ENCODE assay signal across 8 cellular contexts in the genomic region with DNA sequence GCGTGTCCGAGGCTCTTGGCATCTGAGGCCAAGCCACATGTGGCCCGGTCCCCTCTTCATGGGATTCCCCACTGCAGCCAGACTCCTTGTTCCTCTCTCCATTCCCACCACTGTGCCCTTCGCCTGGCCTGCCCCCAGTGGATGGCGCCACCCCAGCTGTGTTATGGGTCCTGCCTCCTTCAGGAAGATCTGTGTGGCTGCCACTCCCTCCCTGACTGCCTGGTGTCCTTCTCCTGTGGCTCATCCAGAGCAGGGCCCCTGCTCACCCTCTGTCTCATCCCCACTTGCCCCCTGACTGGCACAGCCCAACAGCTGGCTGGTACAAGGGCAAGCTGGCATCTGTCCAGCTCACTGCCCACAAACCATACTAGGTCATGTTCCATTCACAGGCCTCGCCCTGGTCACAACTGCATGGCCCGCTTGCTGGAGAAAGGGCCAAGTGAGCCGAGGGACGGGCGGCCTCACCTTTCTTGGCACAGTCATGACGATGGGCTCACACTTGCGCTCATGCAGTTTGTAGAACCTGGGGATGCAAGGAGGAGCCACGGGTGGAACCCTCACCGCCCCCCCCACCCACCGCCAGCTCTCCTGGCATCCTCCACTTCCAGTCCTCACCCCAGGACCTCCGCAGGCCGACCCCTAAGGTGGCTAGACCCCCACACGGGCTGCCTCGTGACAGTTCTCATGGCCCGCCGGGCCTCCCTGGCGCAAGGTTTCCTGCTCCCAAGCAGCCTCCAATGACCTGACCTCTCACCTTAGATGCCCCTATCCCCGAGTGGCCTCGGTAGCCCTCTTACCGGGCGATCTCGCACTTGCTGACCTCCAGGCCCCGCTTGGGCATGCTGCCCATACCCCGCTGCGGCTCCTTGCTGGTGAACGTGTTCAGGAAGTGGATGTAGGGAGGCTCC. TPM values are rescaled to one million over a fixed set of nuclear protein-coding genes. Genes with fewer than 3 reads are reported as not detected.
A peak's percentile ranks its signal among the peaks of the same experiment; 100 is the strongest.
DNase-seq lines count a peak whose midpoint lies in the region; ATAC-seq and TF ChIP-seq lines count a peak whose summit lies in the region.

No MANE protein-coding gene starts in this region.

- POLR2A ChIA-PET in Caco-2 (lab: Charles Lee): interaction anchor here (0.6 to 0.8 kb wide), 2 partner anchors 11 to 43 kb away, joined by 4 read pairs; a partner anchor contains a TSS
- POLR2A ChIA-PET in activated CD4-positive, alpha-beta memory T cell treated with anti-CD3 and anti-CD28 coated beads, Interleukin-2, amount 10 ng/mL, durations not matched to agents 7 days and 5 days (lab: Charles Lee): interaction anchor here (0.6 to 15.2 kb wide), 18 partner anchors 7 to 175 kb away, joined by 3 to 361 read pairs (median 34); a partner anchor contains a TSS

- BruUV-seq in Caco-2 (replicated peaks; lab: Mats Ljungman, UMichigan): no TSS peak

- peak overlapping the region; percentile 2 for H3K4me3 Mint-ChIP-seq in Caco-2 (ENCODE audit: unreplicated experiment)
- H3K4me3 Mint-ChIP-seq in activated CD4-positive, alpha-beta memory T cell treated with anti-CD3 and anti-CD28 coated beads, Interleukin-2, amount 10 ng/mL, durations not matched to agents 7 days and 5 days: peak overlapping the region; percentile 94

- CTCF ChIA-PET in Caco-2 (lab: Charles Lee): interaction anchor here (1.1 to 2.0 kb wide), 2 partner anchors 30 to 38 kb away, joined by 3 to 6 read pairs; a partner anchor contains a TSS
- CTCF ChIA-PET in activated CD4-positive, alpha-beta memory T cell treated with anti-CD3 and anti-CD28 coated beads, Interleukin-2, amount 10 ng/mL, durations not matched to agents 7 days and 5 days (lab: Charles Lee): interaction anchor here (0.8 to 4.4 kb wide), 13 partner anchors 8 to 68 kb away, joined by 3 to 67 read pairs (median 5); a partner anchor contains a TSS

- peak in 1 of 2 experiments; percentile 38 for TF ChIP-seq CTCF in Caco-2 (IDR thresholded peaks at IDR 0.05; ENCODE audit: insufficient read depth in 1 of 2, low read depth in 1 of 2, low read length in 1 of 2, severe bottlenecking in 1 of 2, unreplicated experiment in 1 of 2)

- H3K36me3 ChIP-seq in Caco-2 (ENCODE audit: control insufficient read depth, insufficient read depth, low read length) (peaks cover 23% of the 10 kb centered on the region), stomach smooth muscle (ENCODE audit: control insufficient read depth in 2 of 2, insufficient read depth in 2 of 2, low read length in 2 of 2) (peaks cover under 1 to 16% of the 10 kb centered on the region in 2 donors)

- H3K9me3 ChIP-seq in Caco-2 (no peaks in the 10 kb centered on the region), stomach smooth muscle (ENCODE audit: control insufficient read depth in 2 of 2, low read length in 2 of 2) (no peaks in the 10 kb centered on the region)

- H3K27me3 ChIP-seq in Caco-2 (replicated peaks; ENCODE audit: control insufficient read depth, insufficient read depth, low read length) (no peaks in the 10 kb centered on the region), stomach smooth muscle (ENCODE audit: control insufficient read depth in 1 of 2, insufficient read depth in 2 of 2, low read length in 2 of 2) (no peaks in the 10 kb centered on the region)

- peaks cover 89% of the 10 kb centered on the region for H3K36me3 Mint-ChIP-seq in Caco-2 (ENCODE audit: insufficient read depth, unreplicated experiment)
- peaks cover 46% of the 10 kb centered on the region for H3K36me3 Mint-ChIP-seq in activated CD4-positive, alpha-beta memory T cell treated with anti-CD3 and anti-CD28 coated beads, Interleukin-2, amount 10 ng/mL, durations not matched to agents 7 days and 5 days (ENCODE audit: low read depth)

- no peaks in the 10 kb centered on the region for H3K4me1 Mint-ChIP-seq in Caco-2 (ENCODE audit: low read depth, unreplicated experiment)
- peaks cover 62% of the 10 kb centered on the region for H3K4me1 Mint-ChIP-seq in activated CD4-positive, alpha-beta memory T cell treated with anti-CD3 and anti-CD28 coated beads, Interleukin-2, amount 10 ng/mL, durations not matched to agents 7 days and 5 days

- no peaks in the 10 kb centered on the region for H3K9me3 Mint-ChIP-seq in Caco-2 (ENCODE audit: unreplicated experiment)
- H3K9me3 Mint-ChIP-seq in activated CD4-positive, alpha-beta memory T cell treated with anti-CD3 and anti-CD28 coated beads, Interleukin-2, amount 10 ng/mL, durations not matched to agents 7 days and 5 days: no peaks in the 10 kb centered on the region

- peak overlapping the region; percentile 22 for H3K27ac Mint-ChIP-seq in Caco-2 (ENCODE audit: unreplicated experiment)
- H3K27ac Mint-ChIP-seq in activated CD4-positive, alpha-beta memory T cell treated with anti-CD3 and anti-CD28 coated beads, Interleukin-2, amount 10 ng/mL, durations not matched to agents 7 days and 5 days: peak overlapping the region; percentile 97

- intact Hi-C loops in Caco-2 (cut with micrococcal nuclease; ENCODE audit: unreplicated experiment) (loop anchor here (5.0 kb wide), 1 partner anchor 68 kb away; a partner anchor contains a TSS), left cardiac atrium (cut with DNase I) (no loop called here)

- DNase-seq in Caco-2 (peak in 1 of 2 experiments; percentile 68), HT-29 (ENCODE audit: low spot score) (peak; percentile 56), left cardiac atrium (peak; percentile 40), NCI-H187 (lab: John Stamatoyannopoulos, UW) (no peak), GM19240 (ENCODE audit: insufficient read length, low spot score) (no peak), medulla oblongata (ENCODE audit: extremely low spot score) (no peak)
- DNase-seq in activated CD4-positive, alpha-beta memory T cell treated with anti-CD3 and anti-CD28 coated beads, Interleukin-2, amount 10 ng/mL, durations not matched to agents 7 days and 5 days: peak; percentile 54

- peaks cover 16% of the 10 kb centered on the region for H3K4me1 ChIP-seq in Caco-2
- peaks cover 27% of the 10 kb centered on the region for H3K4me1 ChIP-seq in stomach smooth muscle (ENCODE audit: control insufficient read depth, insufficient read depth, low read length)

- ATAC-seq in left cardiac atrium: peak in 1 of 2 donors; percentile 1

- no peak overlapping the region for H3K9ac ChIP-seq in stomach smooth muscle (ENCODE audit: low read length in 2 of 2)

- H3K4me3 ChIP-seq in Caco-2 (ENCODE audit: low read depth, low read length) (no peak overlapping the region), stomach smooth muscle (ENCODE audit: low read length in 2 of 2) (no peak overlapping the region)

- H3K27ac ChIP-seq in stomach smooth muscle (ENCODE audit: low read length): peak overlapping the region; percentile 46

- H3K27me3 Mint-ChIP-seq in Caco-2 (ENCODE audit: insufficient read depth, unreplicated experiment): no peaks in the 10 kb centered on the region
- H3K27me3 Mint-ChIP-seq in activated CD4-positive, alpha-beta memory T cell treated with anti-CD3 and anti-CD28 coated beads, Interleukin-2, amount 10 ng/mL, durations not matched to agents 7 days and 5 days: no peaks in the 10 kb centered on the region

RNA-seq across cellular contexts. Expression of a gene that starts 2.1 kb away (rescaled TPM):
- total RNA-seq in Caco-2 (2022) (0.27 TPM in 1 of 2 replicates, not detected in the other), left cardiac atrium (1 to 10 TPM; 1.8 to 4.7 TPM)
- total RNA-seq in HT-29 (2014; rRNA removed; shearing (Covaris generic)): 1.9 and 4.0 TPM in 2 replicates
- 100 to 1,000 TPM; 398 to 401 TPM for total RNA-seq in activated CD4-positive, alpha-beta memory T cell treated with anti-CD3 and anti-CD28 coated beads, Interleukin-2, amount 10 ng/mL, durations not matched to agents 7 days and 5 days

RNA-seq across cellular contexts. Expression of a gene that starts 3.7 kb away (rescaled TPM):
- total RNA-seq in Caco-2 (2022) (172 and 176 TPM in 2 replicates), left cardiac atrium (10 to 100 TPM; 35.4 to 40.7 TPM)
- total RNA-seq in HT-29 (2014; rRNA removed; shearing (Covaris generic)): 357 and 366 TPM in 2 replicates
- 100 to 1,000 TPM; 192 to 196 TPM for total RNA-seq in activated CD4-positive, alpha-beta memory T cell treated with anti-CD3 and anti-CD28 coated beads, Interleukin-2, amount 10 ng/mL, durations not matched to agents 7 days and 5 days

RNA-seq across cellular contexts. Expression of a gene that starts 11.3 kb away (rescaled TPM):
- total RNA-seq in Caco-2 (2022) (109 and 116 TPM in 2 replicates), left cardiac atrium (10 to 100 TPM; 25.5 to 31.0 TPM)
- 125 and 137 TPM in 2 replicates for total RNA-seq in HT-29 (2014; rRNA removed; shearing (Covaris generic))
- 10 to 100 TPM; 56.9 to 57.1 TPM for total RNA-seq in activated CD4-positive, alpha-beta memory T cell treated with anti-CD3 and anti-CD28 coated beads, Interleukin-2, amount 10 ng/mL, durations not matched to agents 7 days and 5 days

RNA-seq across cellular contexts. Expression of a gene that starts 13.0 kb away (rescaled TPM):
- not detected in 2 replicates for total RNA-seq in Caco-2 (2022)
- total RNA-seq in HT-29 (2014; rRNA removed; shearing (Covaris generic)): 0.34 TPM in 1 of 2 replicates, not detected in the other
- not detected for total RNA-seq in activated CD4-positive, alpha-beta memory T cell treated with anti-CD3 and anti-CD28 coated beads, Interleukin-2, amount 10 ng/mL, durations not matched to agents 7 days and 5 days
- total RNA-seq in left cardiac atrium: not detected

RNA-seq across cellular contexts. Expression of a gene that starts 15.6 kb away (rescaled TPM):
- total RNA-seq in Caco-2 (2022) (not detected in 2 replicates), left cardiac atrium (1 to 10 TPM; 1.2 to 1.3 TPM)
- 11.8 and 16.2 TPM in 2 replicates for total RNA-seq in HT-29 (2014; rRNA removed; shearing (Covaris generic))
- 1 to 10 TPM; 2.3 to 3.3 TPM for total RNA-seq in activated CD4-positive, alpha-beta memory T cell treated with anti-CD3 and anti-CD28 coated beads, Interleukin-2, amount 10 ng/mL, durations not matched to agents 7 days and 5 days

Comparison
In these comparisons a context has a peak if more than half of its experiments do, and no peak if none do; other contexts are left out.
1. DNase-seq: peak in HT-29 (single experiment), activated CD4-positive, alpha-beta memory T cell treated with anti-CD3 and anti-CD28 coated beads, Interleukin-2, amount 10 ng/mL, durations not matched to agents 7 days and 5 days (single experiment) and left cardiac atrium (single experiment); none in NCI-H187 (0 of 2), GM19240 (single experiment) and medulla oblongata (single experiment).
2. RNA of a gene that starts 2.1 kb away (total RNA-seq): 398 to 401 TPM in activated CD4-positive, alpha-beta memory T cell treated with anti-CD3 and anti-CD28 coated beads, Interleukin-2, amount 10 ng/mL, durations not matched to agents 7 days and 5 days; 1.8 to 4.7 TPM in left cardiac atrium, 1.9 to 4.0 TPM in HT-29 and 0.27 TPM in Caco-2; every median in the first group is over 10 times any median in the second.